ENCODE assay signal across 25 cellular contexts in the genomic region with DNA sequence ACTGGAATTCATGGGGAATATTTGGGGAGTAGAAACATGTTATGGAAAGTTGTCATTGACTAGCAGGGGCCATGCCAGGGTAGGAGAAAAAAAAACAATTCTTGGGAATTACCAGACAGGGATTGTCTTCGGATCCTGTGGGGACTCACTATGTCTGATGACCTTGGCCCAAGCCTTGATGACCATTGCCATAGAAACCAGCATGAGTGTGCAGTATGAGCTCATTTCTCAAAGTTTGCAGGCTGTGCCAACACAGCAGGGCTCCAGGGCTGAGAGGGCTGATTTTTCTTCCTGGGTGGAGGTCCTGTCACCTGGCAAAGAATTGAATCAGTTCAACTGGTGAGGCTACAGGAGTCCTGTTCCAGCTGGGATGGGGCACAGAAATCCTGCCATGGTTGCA.
"Had no signal": no experiment of that assay in that cellular context is flagged by ENCODE, and none has a peak within 500 bp of the region (broad histone marks: within the 10 kb centered on the region; RNA-seq: fewer than 3 reads in every experiment).

No MANE protein-coding gene starts in this region.

- H3K9me3 ChIP-seq: gastrocnemius medialis, right atrium auricular region, transverse colon had no signal

- DNase-seq: activated CD4-positive, alpha-beta memory T cell treated with anti-CD3 and anti-CD28 coated beads, Interleukin-2, amount 10 ng/mL, durations not matched to agents 7 days and 5 days; activated CD4-positive, alpha-beta T cell treated with anti-CD3 and anti-CD28 coated beads, Interleukin-2, amount 10 ng/mL, durations not matched to agents 24 days and 14 days; activated CD8-positive, alpha-beta memory T cell treated with anti-CD3 and anti-CD28 coated beads, Interleukin-2, amount 50 U/mL, for 48 hours; activated gamma-delta T cell; activated naive CD4-positive, alpha-beta T cell treated with anti-CD3 and anti-CD28 coated beads, Interleukin-2, amount 10 ng/mL, durations not matched to agents 7 days and 5 days; activated naive CD8-positive, alpha-beta T cell treated with anti-CD3 and anti-CD28 coated beads, Interleukin-2, amount 10 ng/mL, durations not matched to agents 7 days and 5 days; activated T-cell treated with anti-CD3 and anti-CD28 coated beads, Interleukin-2, amount 50 U/mL, for 24 hours; amniotic stem cell; effector CD8-positive, alpha-beta T cell; gastrocnemius medialis; glutamatergic neuron; left cardiac atrium; left ventricle myocardium superior; midbrain; naive thymus-derived CD4-positive, alpha-beta T cell; stimulated activated CD4-positive, alpha-beta T cell treated with anti-CD3 and anti-CD28 coated beads, Interleukin-15, amount 100 ng/mL, for 24 hours; stimulated activated CD4-positive, alpha-beta T cell treated with anti-CD3 and anti-CD28 coated beads, Interleukin-2, amount 100 ng/mL, for 24 hours; stimulated activated naive CD4-positive, alpha-beta T cell; T-helper 1 cell; transverse colon had no signal

- H3K4me3 ChIP-seq: gastrocnemius medialis, right atrium auricular region, transverse colon had no signal

- H2AFZ ChIP-seq: parathyroid adenoma had no signal

- H3K79me2 ChIP-seq: parathyroid adenoma had no signal

- H3K36me3 ChIP-seq: gastrocnemius medialis, right atrium auricular region, transverse colon had no signal

- H3K4me1 ChIP-seq: gastrocnemius medialis, parathyroid adenoma, right atrium auricular region, transverse colon had no signal

- H3K27ac ChIP-seq: epithelial cell of prostate, gastrocnemius medialis, parathyroid adenoma, right atrium auricular region, transverse colon, VCaP had no signal

- H3K27me3 ChIP-seq: gastrocnemius medialis, right atrium auricular region, transverse colon had no signal

- ATAC-seq: activated CD4-positive, CD25-positive, alpha-beta regulatory T cell treated with anti-CD3 and anti-CD28 coated beads, Interleukin-2, amount 50 U/mL, for 24 hours; gastrocnemius medialis; left ventricle myocardium superior; naive thymus-derived CD4-positive, alpha-beta T cell had no signal

- H3K9ac ChIP-seq: parathyroid adenoma had no signal
